ENCODE assay signal across 14 cellular contexts in the genomic region with DNA sequence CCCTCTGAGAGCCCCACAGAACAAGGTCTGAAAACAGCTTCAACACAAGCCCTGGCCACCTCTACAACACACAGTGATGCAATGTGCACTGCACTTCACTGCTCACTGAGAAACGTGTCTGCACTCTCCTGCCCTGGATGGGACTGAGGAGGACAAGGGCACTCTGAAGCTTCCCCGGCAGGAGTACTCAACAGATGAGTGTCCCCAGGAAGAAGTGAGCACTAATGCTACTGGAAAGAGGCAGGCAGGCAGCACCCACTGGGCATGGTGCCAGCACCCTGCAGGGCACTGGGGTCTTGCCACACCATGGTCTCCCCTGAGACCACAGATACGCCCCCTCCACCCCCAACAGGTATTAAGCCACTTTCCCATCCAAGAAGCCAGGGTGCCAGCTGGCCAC. TPM values are rescaled to one million over a fixed set of nuclear protein-coding genes. Genes with fewer than 3 reads are reported as not detected.
A peak's percentile ranks its signal among the peaks of the same experiment; 100 is the strongest.
DNase-seq lines count a peak whose midpoint lies in the region; ATAC-seq and TF ChIP-seq lines count a peak whose summit lies in the region.
"Had no signal": no experiment of that assay in that cellular context is flagged by ENCODE, and none has a peak within 500 bp of the region (broad histone marks: within the 10 kb centered on the region; RNA-seq: fewer than 3 reads in every experiment).

No MANE protein-coding gene starts in this region.

- no peaks in the 10 kb centered on the region for H3K9me3 Mint-ChIP-seq in activated CD8-positive, alpha-beta T cell treated with anti-CD3 and anti-CD28 coated beads, Interleukin-2, amount 10 ng/mL, durations not matched to agents 7 days and 5 days (ENCODE audit: insufficient read depth)
- H3K9me3 Mint-ChIP-seq: activated T-cell treated with anti-CD3 and anti-CD28 coated beads, Interleukin-2, amount 50 U/mL, for 72 hours had no signal

- peak overlapping the region; percentile 26 for H3K27ac Mint-ChIP-seq in activated CD8-positive, alpha-beta T cell treated with anti-CD3 and anti-CD28 coated beads, Interleukin-2, amount 10 ng/mL, durations not matched to agents 7 days and 5 days

- peak overlapping the region in 2 of 11 experiments; percentile 4 to 66; a peak in 1 of 22 replicates for H3K9ac ChIP-seq in BLaER1 treated with 17β-estradiol and CSF1 and Interleukin-3, amounts not matched to agents 10 nM and 100 nM

- H3K9me3 ChIP-seq in BLaER1 treated with 17β-estradiol and CSF1 and Interleukin-3, amounts not matched to agents 10 nM and 100 nM (replicated peaks in 1 of 11): no peaks in the 10 kb centered on the region
- H3K9me3 ChIP-seq in prostate gland: no peaks in the 10 kb centered on the region
- H3K9me3 ChIP-seq: ascending aorta, Caco-2 had no signal

- CTCF ChIA-PET in activated CD8-positive, alpha-beta T cell treated with anti-CD3 and anti-CD28 coated beads, Interleukin-2, amount 10 ng/mL, durations not matched to agents 7 days and 5 days (lab: Charles Lee): interaction anchor here (3.9 kb wide), 1 partner anchor 37 kb away, joined by 18 read pairs; the partner anchor contains the start of gene MED26

- H3K27me3 ChIP-seq in BLaER1 treated with 17β-estradiol and CSF1 and Interleukin-3, amounts not matched to agents 10 nM and 100 nM: no peaks in the 10 kb centered on the region
- H3K27me3 ChIP-seq in prostate gland (replicated peaks; ENCODE audit: insufficient read depth): no peaks in the 10 kb centered on the region
- H3K27me3 ChIP-seq: ascending aorta had no signal

- H3K4me2 ChIP-seq in BLaER1 treated with 17β-estradiol and CSF1 and Interleukin-3, amounts not matched to agents 10 nM and 100 nM: peak overlapping the region; percentile 94 to 100 (median 99)
- H3K4me2 ChIP-seq: smooth muscle cell had no signal

- DNase-seq in DMS79 (lab: John Stamatoyannopoulos, UW): peak; percentile 67
- DNase-seq in NCI-H2107 treated with DMSO at 0.1 percent for 48 hours (lab: John Stamatoyannopoulos, UW; ENCODE audit: unreplicated experiment): peak; percentile 73
- no peak for DNase-seq in activated CD8-positive, alpha-beta T cell treated with anti-CD3 and anti-CD28 coated beads, Interleukin-2, amount 10 ng/mL, durations not matched to agents 7 days and 5 days
- DNase-seq in prostate gland (ENCODE audit: low spot score): no peak
- no peak for DNase-seq in NCI-H226
- DNase-seq: Caco-2, NCI-H187 treated with DMSO at 0.1 percent for 48 hours, nucleus accumbens had no signal

- peaks cover 0 to 9% (median 0%) of the 10 kb centered on the region in 11 experiments; a peak in 2 of 22 replicates for H3K36me3 ChIP-seq in BLaER1 treated with 17β-estradiol and CSF1 and Interleukin-3, amounts not matched to agents 10 nM and 100 nM
- H3K36me3 ChIP-seq in prostate gland: no peaks in the 10 kb centered on the region
- H3K36me3 ChIP-seq: ascending aorta had no signal

- no peak for TF ChIP-seq POLR2A in prostate gland (IDR thresholded peaks at IDR 0.05)

- TF ChIP-seq CTCF in prostate gland (IDR thresholded peaks at IDR 0.05): no peak

- peaks cover 94 to 100% (median 100%) of the 10 kb centered on the region in 10 experiments for H3K4me1 ChIP-seq in BLaER1 treated with 17β-estradiol and CSF1 and Interleukin-3, amounts not matched to agents 10 nM and 100 nM
- H3K4me1 ChIP-seq in prostate gland (replicated peaks): peaks cover 22% of the 10 kb centered on the region
- H3K4me1 ChIP-seq: Caco-2 had no signal

- POLR2A ChIA-PET in activated CD8-positive, alpha-beta T cell treated with anti-CD3 and anti-CD28 coated beads, Interleukin-2, amount 10 ng/mL, durations not matched to agents 7 days and 5 days (lab: Charles Lee): interaction anchor here (1.0 to 1.3 kb wide), 2 partner anchors 37 to 39 kb away, joined by 4 read pairs; partner anchors contain the start of gene MED26

- intact Hi-C loops in prostate gland (cut with DNase I): no loop called here

- 0 out of 22 replicates have a peak overlapping the region, but pooled peaks of 1 of the 11 experiments have one; percentile 7 for H3K27ac ChIP-seq in BLaER1 treated with 17β-estradiol and CSF1 and Interleukin-3, amounts not matched to agents 10 nM and 100 nM
- no peak overlapping the region for H3K27ac ChIP-seq in prostate gland
- H3K27ac ChIP-seq: ascending aorta had no signal

- ATAC-seq in activated CD8-positive, alpha-beta T cell treated with anti-CD3 and anti-CD28 coated beads, Interleukin-2, amount 10 ng/mL, durations not matched to agents 7 days and 5 days: no peak
- ATAC-seq in HG03378 (IDR thresholded peaks at IDR 0.05; ENCODE audit: unreplicated experiment) (no peak), HG02852 (IDR thresholded peaks at IDR 0.05; ENCODE audit: unreplicated experiment) (no peak)

- H3K4me1 Mint-ChIP-seq in activated CD8-positive, alpha-beta T cell treated with anti-CD3 and anti-CD28 coated beads, Interleukin-2, amount 10 ng/mL, durations not matched to agents 7 days and 5 days (ENCODE audit: low read depth): peaks cover 95% of the 10 kb centered on the region

- no peak overlapping the region for H3K4me3 Mint-ChIP-seq in activated CD8-positive, alpha-beta T cell treated with anti-CD3 and anti-CD28 coated beads, Interleukin-2, amount 10 ng/mL, durations not matched to agents 7 days and 5 days

- no peaks in the 10 kb centered on the region for H3K27me3 Mint-ChIP-seq in activated CD8-positive, alpha-beta T cell treated with anti-CD3 and anti-CD28 coated beads, Interleukin-2, amount 10 ng/mL, durations not matched to agents 7 days and 5 days (ENCODE audit: low read depth)

- H4K20me1 ChIP-seq in BLaER1 treated with 17β-estradiol and CSF1 and Interleukin-3, amounts not matched to agents 10 nM and 100 nM: peaks cover 90 to 100% (median 100%) of the 10 kb centered on the region in 11 experiments

- peaks cover 7% of the 10 kb centered on the region for H3K36me3 Mint-ChIP-seq in activated CD8-positive, alpha-beta T cell treated with anti-CD3 and anti-CD28 coated beads, Interleukin-2, amount 10 ng/mL, durations not matched to agents 7 days and 5 days (ENCODE audit: low read depth)

- 55% methylated on average over 3 of the region's 3 CpGs for WGBS in prostate gland

- no peak overlapping the region for H3K4me3 ChIP-seq in BLaER1 treated with 17β-estradiol and CSF1 and Interleukin-3, amounts not matched to agents 10 nM and 100 nM
- H3K4me3 ChIP-seq in prostate gland: no peak overlapping the region
- H3K4me3 ChIP-seq: ascending aorta, smooth muscle cell had no signal

RNA-seq across cellular contexts. Expression of gene SLC35E1, which starts 17.7 kb away (rescaled TPM):
- 10 to 100 TPM; 55.6 to 61.9 TPM for total RNA-seq in activated CD8-positive, alpha-beta T cell treated with anti-CD3 and anti-CD28 coated beads, Interleukin-2, amount 10 ng/mL, durations not matched to agents 7 days and 5 days
- total RNA-seq in prostate gland: 10 to 100 TPM; 42.0 to 69.1 TPM

RNA-seq across cellular contexts. Expression of gene MED26, which starts 38.1 kb away (rescaled TPM):
- total RNA-seq in activated CD8-positive, alpha-beta T cell treated with anti-CD3 and anti-CD28 coated beads, Interleukin-2, amount 10 ng/mL, durations not matched to agents 7 days and 5 days: 10 to 100 TPM; 17.2 to 17.4 TPM
- 10 to 100 TPM; 13.5 to 29.9 TPM for total RNA-seq in prostate gland

RNA-seq across cellular contexts. Expression of gene CHERP, which starts 47.7 kb away (rescaled TPM):
- 10 to 100 TPM; 60.0 to 60.8 TPM for total RNA-seq in activated CD8-positive, alpha-beta T cell treated with anti-CD3 and anti-CD28 coated beads, Interleukin-2, amount 10 ng/mL, durations not matched to agents 7 days and 5 days
- total RNA-seq in prostate gland: 10 to 100 TPM; 20.9 to 32.7 TPM

Comparison
In these comparisons a context has a peak if more than half of its experiments do, and no peak if none do; other contexts are left out.
1. DNase-seq: peak in DMS79 (single experiment) and NCI-H2107 treated with DMSO at 0.1 percent for 48 hours (single experiment); none in activated CD8-positive, alpha-beta T cell treated with anti-CD3 and anti-CD28 coated beads, Interleukin-2, amount 10 ng/mL, durations not matched to agents 7 days and 5 days (single experiment), prostate gland (single experiment) and NCI-H226 (single experiment).